1 cellular context compared by ENCODE assay signal in the genomic region with DNA sequence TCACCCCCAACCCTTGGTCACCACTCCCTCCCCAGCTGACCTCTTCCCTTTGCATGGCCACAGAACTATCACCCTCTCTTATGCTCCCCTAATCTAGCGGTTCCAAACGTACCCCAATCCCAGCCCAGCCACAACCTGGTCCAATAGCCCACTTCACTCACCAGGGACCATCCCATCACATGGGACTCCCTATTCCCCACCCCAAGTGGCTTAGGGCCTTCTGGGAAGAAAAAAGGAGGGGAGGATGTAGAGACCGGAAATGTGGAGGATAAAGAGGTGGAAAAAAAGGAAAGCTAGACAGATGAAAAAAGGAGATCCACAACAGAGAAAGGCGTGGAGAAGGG.
TF ChIP-seq lines count a peak whose summit lies in the region.

No MANE protein-coding gene starts in this region.

TF ChIP-seq in H1, 55 proteins besides CTCF, POLR2A, EP300 and RAD21 (continued from another document):
- TF ChIP-seq, protein P1, sequence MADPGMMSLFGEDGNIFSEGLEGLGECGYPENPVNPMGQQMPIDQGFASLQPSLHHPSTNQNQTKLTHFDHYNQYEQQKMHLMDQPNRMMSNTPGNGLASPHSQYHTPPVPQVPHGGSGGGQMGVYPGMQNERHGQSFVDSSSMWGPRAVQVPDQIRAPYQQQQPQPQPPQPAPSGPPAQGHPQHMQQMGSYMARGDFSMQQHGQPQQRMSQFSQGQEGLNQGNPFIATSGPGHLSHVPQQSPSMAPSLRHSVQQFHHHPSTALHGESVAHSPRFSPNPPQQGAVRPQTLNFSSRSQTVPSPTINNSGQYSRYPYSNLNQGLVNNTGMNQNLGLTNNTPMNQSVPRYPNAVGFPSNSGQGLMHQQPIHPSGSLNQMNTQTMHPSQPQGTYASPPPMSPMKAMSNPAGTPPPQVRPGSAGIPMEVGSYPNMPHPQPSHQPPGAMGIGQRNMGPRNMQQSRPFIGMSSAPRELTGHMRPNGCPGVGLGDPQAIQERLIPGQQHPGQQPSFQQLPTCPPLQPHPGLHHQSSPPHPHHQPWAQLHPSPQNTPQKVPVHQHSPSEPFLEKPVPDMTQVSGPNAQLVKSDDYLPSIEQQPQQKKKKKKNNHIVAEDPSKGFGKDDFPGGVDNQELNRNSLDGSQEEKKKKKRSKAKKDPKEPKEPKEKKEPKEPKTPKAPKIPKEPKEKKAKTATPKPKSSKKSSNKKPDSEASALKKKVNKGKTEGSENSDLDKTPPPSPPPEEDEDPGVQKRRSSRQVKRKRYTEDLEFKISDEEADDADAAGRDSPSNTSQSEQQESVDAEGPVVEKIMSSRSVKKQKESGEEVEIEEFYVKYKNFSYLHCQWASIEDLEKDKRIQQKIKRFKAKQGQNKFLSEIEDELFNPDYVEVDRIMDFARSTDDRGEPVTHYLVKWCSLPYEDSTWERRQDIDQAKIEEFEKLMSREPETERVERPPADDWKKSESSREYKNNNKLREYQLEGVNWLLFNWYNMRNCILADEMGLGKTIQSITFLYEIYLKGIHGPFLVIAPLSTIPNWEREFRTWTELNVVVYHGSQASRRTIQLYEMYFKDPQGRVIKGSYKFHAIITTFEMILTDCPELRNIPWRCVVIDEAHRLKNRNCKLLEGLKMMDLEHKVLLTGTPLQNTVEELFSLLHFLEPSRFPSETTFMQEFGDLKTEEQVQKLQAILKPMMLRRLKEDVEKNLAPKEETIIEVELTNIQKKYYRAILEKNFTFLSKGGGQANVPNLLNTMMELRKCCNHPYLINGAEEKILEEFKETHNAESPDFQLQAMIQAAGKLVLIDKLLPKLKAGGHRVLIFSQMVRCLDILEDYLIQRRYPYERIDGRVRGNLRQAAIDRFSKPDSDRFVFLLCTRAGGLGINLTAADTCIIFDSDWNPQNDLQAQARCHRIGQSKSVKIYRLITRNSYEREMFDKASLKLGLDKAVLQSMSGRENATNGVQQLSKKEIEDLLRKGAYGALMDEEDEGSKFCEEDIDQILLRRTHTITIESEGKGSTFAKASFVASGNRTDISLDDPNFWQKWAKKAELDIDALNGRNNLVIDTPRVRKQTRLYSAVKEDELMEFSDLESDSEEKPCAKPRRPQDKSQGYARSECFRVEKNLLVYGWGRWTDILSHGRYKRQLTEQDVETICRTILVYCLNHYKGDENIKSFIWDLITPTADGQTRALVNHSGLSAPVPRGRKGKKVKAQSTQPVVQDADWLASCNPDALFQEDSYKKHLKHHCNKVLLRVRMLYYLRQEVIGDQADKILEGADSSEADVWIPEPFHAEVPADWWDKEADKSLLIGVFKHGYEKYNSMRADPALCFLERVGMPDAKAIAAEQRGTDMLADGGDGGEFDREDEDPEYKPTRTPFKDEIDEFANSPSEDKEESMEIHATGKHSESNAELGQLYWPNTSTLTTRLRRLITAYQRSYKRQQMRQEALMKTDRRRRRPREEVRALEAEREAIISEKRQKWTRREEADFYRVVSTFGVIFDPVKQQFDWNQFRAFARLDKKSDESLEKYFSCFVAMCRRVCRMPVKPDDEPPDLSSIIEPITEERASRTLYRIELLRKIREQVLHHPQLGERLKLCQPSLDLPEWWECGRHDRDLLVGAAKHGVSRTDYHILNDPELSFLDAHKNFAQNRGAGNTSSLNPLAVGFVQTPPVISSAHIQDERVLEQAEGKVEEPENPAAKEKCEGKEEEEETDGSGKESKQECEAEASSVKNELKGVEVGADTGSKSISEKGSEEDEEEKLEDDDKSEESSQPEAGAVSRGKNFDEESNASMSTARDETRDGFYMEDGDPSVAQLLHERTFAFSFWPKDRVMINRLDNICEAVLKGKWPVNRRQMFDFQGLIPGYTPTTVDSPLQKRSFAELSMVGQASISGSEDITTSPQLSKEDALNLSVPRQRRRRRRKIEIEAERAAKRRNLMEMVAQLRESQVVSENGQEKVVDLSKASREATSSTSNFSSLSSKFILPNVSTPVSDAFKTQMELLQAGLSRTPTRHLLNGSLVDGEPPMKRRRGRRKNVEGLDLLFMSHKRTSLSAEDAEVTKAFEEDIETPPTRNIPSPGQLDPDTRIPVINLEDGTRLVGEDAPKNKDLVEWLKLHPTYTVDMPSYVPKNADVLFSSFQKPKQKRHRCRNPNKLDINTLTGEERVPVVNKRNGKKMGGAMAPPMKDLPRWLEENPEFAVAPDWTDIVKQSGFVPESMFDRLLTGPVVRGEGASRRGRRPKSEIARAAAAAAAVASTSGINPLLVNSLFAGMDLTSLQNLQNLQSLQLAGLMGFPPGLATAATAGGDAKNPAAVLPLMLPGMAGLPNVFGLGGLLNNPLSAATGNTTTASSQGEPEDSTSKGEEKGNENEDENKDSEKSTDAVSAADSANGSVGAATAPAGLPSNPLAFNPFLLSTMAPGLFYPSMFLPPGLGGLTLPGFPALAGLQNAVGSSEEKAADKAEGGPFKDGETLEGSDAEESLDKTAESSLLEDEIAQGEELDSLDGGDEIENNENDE (IDR thresholded peaks at IDR 0.05; ENCODE audit: insufficient replicate concordance, low read length), result no peak
- TF ChIP-seq ZNF274 (IDR thresholded peaks at IDR 0.05; ENCODE audit: borderline replicate concordance, extremely low read depth, low read length), result no peak
- no peak for TF ChIP-seq SP4 (IDR thresholded peaks at IDR 0.05; ENCODE audit: low read length)
- no peak for TF ChIP-seq MAFK (IDR thresholded peaks at IDR 0.05; ENCODE audit: low read depth, low read length)
- TF ChIP-seq TAF7 (optimal IDR thresholded peaks at IDR 0.05; ENCODE audit: borderline replicate concordance, low read depth, low read length), result no peak
- no peak for TF ChIP-seq NRF1 (IDR thresholded peaks at IDR 0.05; ENCODE audit: low read depth, low read length)
- TF ChIP-seq CREB1 (IDR thresholded peaks at IDR 0.05), result no peak
- TF ChIP-seq SAP30 (IDR thresholded peaks at IDR 0.05; ENCODE audit: insufficient read depth, insufficient replicate concordance, low read length), result no peak
- TF ChIP-seq TCF12 (IDR thresholded peaks at IDR 0.05; ENCODE audit: low read depth, low read length), result no peak
- no peak for TF ChIP-seq CTBP2 (IDR thresholded peaks at IDR 0.05; ENCODE audit: borderline replicate concordance, insufficient read depth, insufficient read length, low read length)
- no peak for TF ChIP-seq SRF (IDR thresholded peaks at IDR 0.05; ENCODE audit: low read depth, low read length)
